ENCODE assay signal across 8 cellular contexts in the genomic region with DNA sequence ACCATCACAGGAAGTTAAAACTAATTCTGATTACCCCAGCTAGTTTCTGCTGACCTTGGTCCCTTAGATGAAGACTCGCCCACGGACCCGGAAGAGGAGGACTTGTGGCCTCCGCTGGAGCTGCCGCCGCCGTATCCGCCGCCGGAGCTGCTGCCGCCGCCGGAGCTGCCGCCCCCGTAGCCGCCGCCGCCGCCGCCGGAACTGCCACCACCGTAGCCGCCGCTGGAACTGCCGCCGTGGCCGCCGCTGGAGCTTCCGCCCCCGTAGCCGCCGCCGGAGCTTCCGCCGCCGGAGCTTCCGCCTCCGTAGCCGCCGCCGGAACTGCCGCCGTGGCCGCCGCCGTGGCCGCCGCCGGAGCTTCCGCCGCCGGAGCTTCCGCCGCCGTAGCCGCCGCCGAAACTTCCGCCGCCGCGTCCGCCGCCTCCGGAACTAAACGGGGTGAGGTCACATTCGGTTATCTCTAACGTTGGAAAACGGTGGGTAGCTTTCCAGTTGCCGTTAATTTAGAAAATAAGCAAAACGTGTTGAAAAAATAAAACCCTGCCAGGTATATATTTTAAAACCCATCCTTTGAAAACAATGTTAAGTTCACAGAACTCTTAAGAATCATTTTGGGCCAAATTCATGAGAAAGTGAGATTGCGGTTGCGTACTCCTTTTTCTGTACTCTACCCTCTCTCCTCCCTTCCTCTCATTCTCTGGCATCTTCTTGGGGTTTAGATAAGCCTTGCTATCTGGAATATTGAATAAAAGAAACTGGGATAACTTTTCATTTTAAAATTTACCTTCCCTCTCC. TPM values are rescaled to one million over a fixed set of nuclear protein-coding genes. Genes with fewer than 3 reads are reported as not detected.
A peak's percentile ranks its signal among the peaks of the same experiment; 100 is the strongest.
DNase-seq lines count a peak whose midpoint lies in the region; ATAC-seq and TF ChIP-seq lines count a peak whose summit lies in the region.

No MANE protein-coding gene starts in this region.

- peak; percentile 73 for ATAC-seq in GM21576 (IDR thresholded peaks at IDR 0.05; ENCODE audit: unreplicated experiment)
- peak; percentile 87 for ATAC-seq in activated T-helper 17 cell treated with anti-CD3 and anti-CD28 coated beads, Interleukin-2, amount 50 U/mL, for 72 hours (replicated peaks)
- ATAC-seq in natural killer cell treated with Interleukin-12 subunit alpha and Interleukin-12 subunit beta and Interleukin-15 and Interleukin-18, amount 100 ng/mL, for 72 hours = peak; percentile 92 to 95

- H3K36me3 Mint-ChIP-seq in Calu3 (ENCODE audit: insufficient read depth, unreplicated experiment) = peaks cover 38% of the 10 kb centered on the region
- peaks cover 33% of the 10 kb centered on the region for H3K36me3 Mint-ChIP-seq in activated T-helper 17 cell treated with anti-CD3 and anti-CD28 coated beads, Interleukin-2, amount 50 U/mL, for 72 hours (ENCODE audit: low read depth)
- peaks cover 34% of the 10 kb centered on the region for H3K36me3 Mint-ChIP-seq in natural killer cell treated with Interleukin-12 subunit alpha and Interleukin-12 subunit beta and Interleukin-15 and Interleukin-18, amount 100 ng/mL, for 72 hours

- DNase-seq in Calu3 (peak; percentile 100), KG1 (lab: John Stamatoyannopoulos, UW) (peak; percentile 75), RKO (ENCODE audit: low spot score) (peak; percentile 84), fibroblast of peridontal ligament (ENCODE audit: extremely low read depth) (peak; percentile 75)
- DNase-seq in natural killer cell treated with Interleukin-12 subunit alpha and Interleukin-12 subunit beta and Interleukin-15 and Interleukin-18, amount 100 ng/mL, for 72 hours (ENCODE audit: low spot score) = peak; percentile 90
- peak; percentile 89 for DNase-seq in stimulated activated naive CD4-positive, alpha-beta T cell treated with Interleukin-2 at 50 U/mL for 16 hours (lab: John Stamatoyannopoulos, UW)

- no peaks in the 10 kb centered on the region for H3K27me3 Mint-ChIP-seq in Calu3 (ENCODE audit: unreplicated experiment)
- H3K27me3 Mint-ChIP-seq in activated T-helper 17 cell treated with anti-CD3 and anti-CD28 coated beads, Interleukin-2, amount 50 U/mL, for 72 hours = peaks cover 9% of the 10 kb centered on the region
- peaks cover 9 to 16% of the 10 kb centered on the region in 2 donors for H3K27me3 Mint-ChIP-seq in natural killer cell treated with Interleukin-12 subunit alpha and Interleukin-12 subunit beta and Interleukin-15 and Interleukin-18, amount 100 ng/mL, for 72 hours

- H3K4me1 Mint-ChIP-seq in Calu3 (ENCODE audit: low read depth, unreplicated experiment) = peaks cover 31% of the 10 kb centered on the region
- peaks cover 10% of the 10 kb centered on the region for H3K4me1 Mint-ChIP-seq in activated T-helper 17 cell treated with anti-CD3 and anti-CD28 coated beads, Interleukin-2, amount 50 U/mL, for 72 hours
- H3K4me1 Mint-ChIP-seq in natural killer cell treated with Interleukin-12 subunit alpha and Interleukin-12 subunit beta and Interleukin-15 and Interleukin-18, amount 100 ng/mL, for 72 hours (ENCODE audit: low read depth in 2 of 2) = peaks cover 9 to 24% of the 10 kb centered on the region in 2 donors

- intact Hi-C loops in Calu3 (cut with micrococcal nuclease; ENCODE audit: unreplicated experiment) = loop anchor here (1.0 to 2.0 kb wide), 4 partner anchors 9 to 926 kb away; no protein-coding TSS in a partner anchor

- H3K27ac Mint-ChIP-seq in Calu3 (ENCODE audit: unreplicated experiment) = peak overlapping the region; percentile 92
- peak overlapping the region; percentile 97 for H3K27ac Mint-ChIP-seq in activated T-helper 17 cell treated with anti-CD3 and anti-CD28 coated beads, Interleukin-2, amount 50 U/mL, for 72 hours
- H3K27ac Mint-ChIP-seq in natural killer cell treated with Interleukin-12 subunit alpha and Interleukin-12 subunit beta and Interleukin-15 and Interleukin-18, amount 100 ng/mL, for 72 hours = peak overlapping the region; percentile 86 to 95

- TF ChIP-seq CTCF in Calu3 (IDR thresholded peaks at IDR 0.05; ENCODE audit: unreplicated experiment) = no peak

- peak overlapping the region; percentile 80 for H3K4me3 Mint-ChIP-seq in Calu3 (ENCODE audit: low read depth, unreplicated experiment)
- peak overlapping the region; percentile 99 for H3K4me3 Mint-ChIP-seq in activated T-helper 17 cell treated with anti-CD3 and anti-CD28 coated beads, Interleukin-2, amount 50 U/mL, for 72 hours
- H3K4me3 Mint-ChIP-seq in natural killer cell treated with Interleukin-12 subunit alpha and Interleukin-12 subunit beta and Interleukin-15 and Interleukin-18, amount 100 ng/mL, for 72 hours = peak overlapping the region; percentile 92

- H3K9me3 Mint-ChIP-seq in Calu3 (ENCODE audit: low read depth, unreplicated experiment) = no peaks in the 10 kb centered on the region
- H3K9me3 Mint-ChIP-seq in activated T-helper 17 cell treated with anti-CD3 and anti-CD28 coated beads, Interleukin-2, amount 50 U/mL, for 72 hours = peaks cover 3% of the 10 kb centered on the region
- H3K9me3 Mint-ChIP-seq in natural killer cell treated with Interleukin-12 subunit alpha and Interleukin-12 subunit beta and Interleukin-15 and Interleukin-18, amount 100 ng/mL, for 72 hours = peaks cover 3% of the 10 kb centered on the region

- no TSS peak for BruUV-seq in Calu3 (replicated peaks; lab: Mats Ljungman, UMichigan)

- CTCF ChIA-PET in Calu3 (lab: Charles Lee) = interaction anchor here (0.5 to 2.9 kb wide), 52 partner anchors 10 to 1197 kb away, joined by 3 to 31 read pairs (median 4); partner anchors contain the start of genes MIEN1, PSMD3 and TOP2A

RNA-seq across cellular contexts. Expression of gene KRT10, which starts 3.5 kb away (rescaled TPM):
- total RNA-seq in Calu3 (2022) = 171 and 188 TPM in 2 replicates
- 10 to 100 TPM; 29.0 to 45.9 TPM for total RNA-seq in activated T-helper 17 cell treated with anti-CD3 and anti-CD28 coated beads, Interleukin-2, amount 50 U/mL, for 72 hours
- total RNA-seq in natural killer cell treated with Interleukin-12 subunit alpha and Interleukin-12 subunit beta and Interleukin-15 and Interleukin-18, amount 100 ng/mL, for 72 hours = 10 to 100 TPM; 26.8 to 42.3 TPM

RNA-seq across cellular contexts. Expression of gene KRT28, which starts 19.2 kb away (rescaled TPM):
- not detected in 2 replicates for total RNA-seq in Calu3 (2022)
- not detected for total RNA-seq in activated T-helper 17 cell treated with anti-CD3 and anti-CD28 coated beads, Interleukin-2, amount 50 U/mL, for 72 hours
- total RNA-seq in natural killer cell treated with Interleukin-12 subunit alpha and Interleukin-12 subunit beta and Interleukin-15 and Interleukin-18, amount 100 ng/mL, for 72 hours = not detected

RNA-seq across cellular contexts. Expression of gene KRT27, which starts 36.6 kb away (rescaled TPM):
- not detected in 2 replicates for total RNA-seq in Calu3 (2022)
- total RNA-seq in activated T-helper 17 cell treated with anti-CD3 and anti-CD28 coated beads, Interleukin-2, amount 50 U/mL, for 72 hours = not detected
- not detected for total RNA-seq in natural killer cell treated with Interleukin-12 subunit alpha and Interleukin-12 subunit beta and Interleukin-15 and Interleukin-18, amount 100 ng/mL, for 72 hours

RNA-seq across cellular contexts. Expression of gene KRT26, which starts 46.9 kb away (rescaled TPM):
- total RNA-seq in Calu3 (2022) = not detected in 2 replicates
- not detected for total RNA-seq in activated T-helper 17 cell treated with anti-CD3 and anti-CD28 coated beads, Interleukin-2, amount 50 U/mL, for 72 hours
- total RNA-seq in natural killer cell treated with Interleukin-12 subunit alpha and Interleukin-12 subunit beta and Interleukin-15 and Interleukin-18, amount 100 ng/mL, for 72 hours = not detected

RNA-seq across cellular contexts. Expression of gene KRT12, which starts 48.1 kb away (rescaled TPM):
- 2.4 and 2.7 TPM in 2 replicates for total RNA-seq in Calu3 (2022)
- total RNA-seq in activated T-helper 17 cell treated with anti-CD3 and anti-CD28 coated beads, Interleukin-2, amount 50 U/mL, for 72 hours = not detected
- not detected for total RNA-seq in natural killer cell treated with Interleukin-12 subunit alpha and Interleukin-12 subunit beta and Interleukin-15 and Interleukin-18, amount 100 ng/mL, for 72 hours

Comparison
In these comparisons a context has a peak if more than half of its experiments do, and no peak if none do; other contexts are left out.
1. Peak in every context shown above with its lines: DNase-seq and ATAC-seq.